ENCODE assay signal across 30 cellular contexts in the genomic region with DNA sequence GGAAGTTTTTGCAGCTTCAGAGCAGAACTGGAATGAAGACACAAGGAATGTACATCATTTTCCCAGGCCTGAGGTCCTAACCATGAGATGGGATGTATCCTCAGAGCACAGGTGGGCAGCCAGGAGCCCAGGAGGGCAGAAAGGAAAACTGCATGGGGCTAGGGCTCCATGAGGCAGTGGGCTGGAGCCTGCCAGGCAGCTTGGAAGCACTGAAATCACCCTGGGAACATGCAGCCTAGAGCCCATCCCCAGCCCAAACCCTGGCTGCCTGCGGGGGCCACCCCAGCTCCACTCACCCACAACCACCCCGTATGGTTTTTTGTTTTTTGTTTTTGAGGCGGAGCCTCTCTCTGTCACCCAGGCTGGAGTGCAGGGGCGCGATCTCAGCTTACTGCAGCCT.
"Had no signal": no experiment of that assay in that cellular context is flagged by ENCODE, and none has a peak within 500 bp of the region (broad histone marks: within the 10 kb centered on the region; RNA-seq: fewer than 3 reads in every experiment).

No MANE protein-coding gene starts in this region.

- H3K27me3 ChIP-seq: neural progenitor cell, ovary, spleen, stomach, thyroid gland, tibial nerve, upper lobe of right lung, uterus had no signal

- H3K36me3 Mint-ChIP-seq: natural killer cell; neural progenitor cell; stimulated activated memory B cell treated with anti-CD40 and anti-IgM and Interleukin-4, amounts not matched to agents 10 μg/mL and 1 μg/mL and 100 μg/mL, for 72 hours; type B pancreatic cell had no signal

- H3K9ac ChIP-seq: neural progenitor cell, parathyroid adenoma had no signal

- H3K79me2 ChIP-seq: parathyroid adenoma had no signal

- H3K27ac ChIP-seq: neural progenitor cell, ovary, parathyroid adenoma, psoas muscle, skin epidermis, spleen, stomach, thoracic aorta, thyroid gland, tibial nerve, upper lobe of right lung, uterus had no signal

- H3K36me3 ChIP-seq: neural progenitor cell, ovary, spleen, stomach, thoracic aorta, thyroid gland, tibial nerve, upper lobe of right lung, uterus had no signal

- ATAC-seq: naive thymus-derived CD4-positive, alpha-beta T cell; natural killer cell; psoas muscle; right cardiac atrium; sciatic nerve; stimulated activated memory B cell treated with anti-CD40 and anti-IgM and Interleukin-4, amounts not matched to agents 10 μg/mL and 1 μg/mL and 100 μg/mL, for 72 hours; upper lobe of right lung had no signal

- H3K27me3 Mint-ChIP-seq: progenitor cell of endocrine pancreas; stimulated activated memory B cell treated with anti-CD40 and anti-IgM and Interleukin-4, amounts not matched to agents 10 μg/mL and 1 μg/mL and 100 μg/mL, for 72 hours; type B pancreatic cell had no signal

- H3K4me3 ChIP-seq: neural progenitor cell, ovary, psoas muscle, skin epidermis, smooth muscle cell, spleen, stomach, thoracic aorta, thyroid gland, tibial nerve, upper lobe of right lung, uterus had no signal

- H3K27ac Mint-ChIP-seq: naive thymus-derived CD4-positive, alpha-beta T cell; natural killer cell; nephron; neural progenitor cell; progenitor cell of endocrine pancreas; stimulated activated memory B cell treated with anti-CD40 and anti-IgM and Interleukin-4, amounts not matched to agents 10 μg/mL and 1 μg/mL and 100 μg/mL, for 72 hours; stimulated activated naive CD8-positive, alpha-beta T cell treated with anti-CD3 and anti-CD28 coated beads, Interleukin-15, Interleukin-2, amounts not matched to agents 100 ng/mL and 50 ng/mL, for 24 hours; type B pancreatic cell had no signal

- H3K4me1 ChIP-seq: neural progenitor cell, parathyroid adenoma, psoas muscle, spleen, stomach, thyroid gland, tibial nerve, upper lobe of right lung, uterus had no signal

- H3K9me3 Mint-ChIP-seq: natural killer cell, type B pancreatic cell had no signal

- H3K4me2 ChIP-seq: neural progenitor cell, smooth muscle cell had no signal

- H3K9me3 ChIP-seq: ovary, thoracic aorta, thyroid gland, upper lobe of right lung had no signal

- H3K4me3 Mint-ChIP-seq: naive thymus-derived CD4-positive, alpha-beta T cell; natural killer cell; nephron; neural progenitor cell; stimulated activated memory B cell treated with anti-CD40 and anti-IgM and Interleukin-4, amounts not matched to agents 10 μg/mL and 1 μg/mL and 100 μg/mL, for 72 hours; stimulated activated naive CD8-positive, alpha-beta T cell treated with anti-CD3 and anti-CD28 coated beads, Interleukin-15, Interleukin-2, amounts not matched to agents 100 ng/mL and 50 ng/mL, for 24 hours; type B pancreatic cell had no signal

- H3K4me1 Mint-ChIP-seq: natural killer cell; nephron; neural progenitor cell; stimulated activated memory B cell treated with anti-CD40 and anti-IgM and Interleukin-4, amounts not matched to agents 10 μg/mL and 1 μg/mL and 100 μg/mL, for 72 hours had no signal

- DNase-seq: naive thymus-derived CD4-positive, alpha-beta T cell; natural killer cell; occipital lobe; ovary; posterior cingulate gyrus; psoas muscle; spleen; stimulated activated CD4-positive, alpha-beta T cell treated with anti-CD3 and anti-CD28 coated beads, Interleukin-12 subunit alpha, Interleukin-12 subunit beta, amount 100 ng/mL, for 4 hours; stimulated activated CD4-positive, alpha-beta T cell treated with anti-CD3 and anti-CD28 coated beads, Interleukin-1b, Interleukin-23, amount 100 ng/mL, for 48 hours; stimulated activated CD4-positive, alpha-beta T cell treated with anti-CD3 and anti-CD28 coated beads, Interleukin-4, amount 100 ng/mL, for 1 hour; stimulated activated CD4-positive, alpha-beta T cell treated with anti-CD3 and anti-CD28 coated beads, Interleukin-4, amount 100 ng/mL, for 4 hours; stimulated activated CD8-positive, alpha-beta memory T cell treated with anti-CD3 and anti-CD28 coated beads, Interleukin-4, amount 100 ng/mL, for 48 hours; stimulated activated naive CD4-positive, alpha-beta T cell treated with Interleukin-2 at 50 U/mL for 16 hours; stomach; thyroid gland; upper lobe of right lung; uterus had no signal

- H2AFZ ChIP-seq: neural progenitor cell, parathyroid adenoma had no signal
